In the genomic region with DNA sequence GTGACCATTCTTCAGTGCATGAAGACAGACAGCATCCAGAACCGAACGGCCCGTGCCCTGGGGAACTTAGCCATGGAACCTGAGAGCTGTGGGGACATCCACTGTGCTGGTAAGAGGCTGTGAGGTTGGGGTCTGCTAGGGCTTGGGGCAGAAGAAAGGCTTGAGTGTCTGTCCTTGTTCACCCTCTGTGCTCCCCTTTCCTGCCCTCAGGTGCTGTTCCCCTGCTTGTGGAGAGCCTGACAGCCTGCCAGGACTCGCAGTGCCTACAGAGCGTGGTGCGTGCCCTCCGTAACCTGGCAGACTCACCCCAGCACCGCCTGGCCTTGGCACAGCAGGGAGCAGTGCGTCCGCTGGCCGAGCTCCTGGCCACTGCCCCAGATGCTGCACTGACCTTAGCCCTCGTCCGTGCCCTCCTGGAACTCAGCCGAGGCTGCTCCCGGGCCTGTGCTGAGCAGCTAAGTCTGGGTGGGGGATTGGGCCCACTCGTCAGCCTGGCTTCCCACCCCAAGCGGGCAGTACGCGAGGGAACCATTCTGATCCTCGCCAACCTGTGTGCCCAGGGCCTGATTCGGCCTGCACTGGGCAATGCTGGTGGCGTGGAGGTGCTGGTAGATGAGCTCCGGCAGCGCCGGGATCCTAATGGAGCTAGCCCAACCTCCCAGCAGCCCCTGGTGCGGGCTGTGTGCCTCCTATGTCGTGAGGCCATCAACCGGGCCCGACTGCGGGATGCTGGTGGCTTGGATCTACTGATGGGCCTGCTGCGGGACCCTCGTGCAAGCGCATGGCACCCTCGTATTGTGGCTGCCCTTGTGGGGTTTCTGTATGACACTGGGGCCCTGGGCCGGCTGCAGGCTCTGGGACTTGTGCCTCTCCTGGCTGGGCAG, we compare ENCODE assay signal across 1 cellular context.
TF ChIP-seq lines count a peak whose summit lies in the region.

No MANE protein-coding gene starts in this region.

TF ChIP-seq in IMR-90, 13 proteins besides CTCF, POLR2A, EP300 and RAD21:
- TF ChIP-seq RFX5 (IDR thresholded peaks at IDR 0.05; ENCODE audit: low read depth, low read length) (no peak), CHD1 (IDR thresholded peaks at IDR 0.05; ENCODE audit: low read depth, low read length) (no peak), SMC3 (IDR thresholded peaks at IDR 0.05; ENCODE audit: low read depth, low read length) (no peak), NFE2L2 (IDR thresholded peaks at IDR 0.05; ENCODE audit: low read depth, low read length) (no peak), RCOR1 (IDR thresholded peaks at IDR 0.05; ENCODE audit: insufficient replicate concordance, low read length) (no peak), MAZ (IDR thresholded peaks at IDR 0.05; ENCODE audit: borderline replicate concordance, low read depth, low read length) (no peak), CEBPB (IDR thresholded peaks at IDR 0.05; ENCODE audit: low read depth, low read length) (no peak), BHLHE40 (IDR thresholded peaks at IDR 0.05; ENCODE audit: low read depth, low read length) (no peak), MAFK (IDR thresholded peaks at IDR 0.05; ENCODE audit: low read depth, low read length) (no peak), MXI1 (IDR thresholded peaks at IDR 0.05; ENCODE audit: borderline replicate concordance, low read depth, low read length) (no peak)
- TF ChIP-seq, protein P1, sequence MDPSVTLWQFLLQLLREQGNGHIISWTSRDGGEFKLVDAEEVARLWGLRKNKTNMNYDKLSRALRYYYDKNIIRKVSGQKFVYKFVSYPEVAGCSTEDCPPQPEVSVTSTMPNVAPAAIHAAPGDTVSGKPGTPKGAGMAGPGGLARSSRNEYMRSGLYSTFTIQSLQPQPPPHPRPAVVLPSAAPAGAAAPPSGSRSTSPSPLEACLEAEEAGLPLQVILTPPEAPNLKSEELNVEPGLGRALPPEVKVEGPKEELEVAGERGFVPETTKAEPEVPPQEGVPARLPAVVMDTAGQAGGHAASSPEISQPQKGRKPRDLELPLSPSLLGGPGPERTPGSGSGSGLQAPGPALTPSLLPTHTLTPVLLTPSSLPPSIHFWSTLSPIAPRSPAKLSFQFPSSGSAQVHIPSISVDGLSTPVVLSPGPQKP (IDR thresholded peaks at IDR 0.05; ENCODE audit: borderline replicate concordance, low read depth, low read length), result no peak
